28 cellular contexts compared by ENCODE assay signal in the genomic region with DNA sequence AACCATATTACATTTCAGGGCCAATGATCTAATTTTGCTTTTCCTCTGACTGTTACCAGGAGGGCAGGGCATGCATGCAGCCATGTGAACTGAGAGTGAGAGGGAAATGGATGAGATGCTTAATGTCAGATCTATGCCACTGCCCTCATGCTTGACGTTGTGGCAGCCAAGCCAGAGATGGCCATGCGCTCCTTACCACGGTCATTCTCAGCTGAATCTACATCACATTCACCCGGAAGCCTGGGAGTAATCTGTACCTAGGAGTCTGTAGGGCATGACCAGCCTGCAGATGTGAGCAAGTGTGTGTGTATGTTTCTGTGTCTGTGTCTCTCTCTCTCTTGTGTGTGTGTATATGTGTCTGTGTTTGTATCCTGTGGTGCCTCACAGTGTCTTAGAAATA.
"Had no signal": no experiment of that assay in that cellular context is flagged by ENCODE, and none has a peak within 500 bp of the region (broad histone marks: within the 10 kb centered on the region; RNA-seq: fewer than 3 reads in every experiment).

No MANE protein-coding gene starts in this region.

- H3K27ac ChIP-seq: ascending aorta, cardiac muscle cell, coronary artery, gastroesophageal sphincter, neural progenitor cell, transverse colon had no signal

- H3K4me1 Mint-ChIP-seq: activated naive CD4-positive, alpha-beta T cell treated with anti-CD3 and anti-CD28 coated beads, Interleukin-2, amount 10 ng/mL, durations not matched to agents 7 days and 5 days had no signal

- H3K4me3 Mint-ChIP-seq: activated CD4-positive, alpha-beta T cell treated with anti-CD3 and anti-CD28 coated beads, Interleukin-2, amount 10 ng/mL, durations not matched to agents 7 days and 5 days; activated CD8-positive, alpha-beta memory T cell treated with anti-CD3 and anti-CD28 coated beads, Interleukin-2, amount 10 ng/mL, durations not matched to agents 7 days and 5 days; activated CD8-positive, alpha-beta T cell treated with anti-CD3 and anti-CD28 coated beads, Interleukin-2, amount 10 ng/mL, durations not matched to agents 7 days and 5 days; activated naive CD4-positive, alpha-beta T cell treated with anti-CD3 and anti-CD28 coated beads, Interleukin-2, amount 10 ng/mL, durations not matched to agents 7 days and 5 days; activated naive CD8-positive, alpha-beta T cell treated with anti-CD3 and anti-CD28 coated beads, Interleukin-2, amount 10 ng/mL, durations not matched to agents 7 days and 5 days; brain; naive thymus-derived CD4-positive, alpha-beta T cell; neural progenitor cell had no signal

- H3K9me3 ChIP-seq: ascending aorta, gastroesophageal sphincter, transverse colon had no signal

- DNase-seq: activated CD4-positive, alpha-beta T cell treated with anti-CD3 and anti-CD28 coated beads for 1 hour; activated CD4-positive, alpha-beta T cell treated with anti-CD3 and anti-CD28 coated beads, Interleukin-2, amount 10 ng/mL, durations not matched to agents 7 days and 5 days; activated CD8-positive, alpha-beta memory T cell treated with anti-CD3 and anti-CD28 coated beads, Interleukin-2, amount 10 ng/mL, durations not matched to agents 7 days and 5 days; activated CD8-positive, alpha-beta T cell treated with anti-CD3 and anti-CD28 coated beads, Interleukin-2, amount 10 ng/mL, durations not matched to agents 7 days and 5 days; activated naive CD4-positive, alpha-beta T cell treated with anti-CD3 and anti-CD28 coated beads, Interleukin-2, amount 10 ng/mL, durations not matched to agents 7 days and 5 days; activated naive CD8-positive, alpha-beta T cell treated with anti-CD3 and anti-CD28 coated beads, Interleukin-2, amount 10 ng/mL, durations not matched to agents 7 days and 5 days; activated T-cell treated with anti-CD3 and anti-CD28 coated beads, Interleukin-2, amount 50 U/mL, for 48 hours; dorsolateral prefrontal cortex; effector memory CD4-positive, alpha-beta T cell; erythroblast; head of caudate nucleus; hippocampal formation; left cardiac atrium; left ventricle myocardium superior; midbrain; naive thymus-derived CD4-positive, alpha-beta T cell; posterior cingulate gyrus; right cardiac atrium; stimulated activated CD4-positive, alpha-beta T cell treated with anti-CD3 and anti-CD28 coated beads, Interleukin-15, amount 100 ng/mL, for 24 hours; stimulated activated naive CD4-positive, alpha-beta T cell treated with Interleukin-2 at 50 U/mL for 16 hours; T-helper 2 cell; transverse colon had no signal

- H3K4me2 ChIP-seq: neural progenitor cell had no signal

- H3K27me3 ChIP-seq: ascending aorta, cardiac muscle cell, dorsolateral prefrontal cortex, gastroesophageal sphincter, neural progenitor cell, transverse colon had no signal

- H3K9me3 Mint-ChIP-seq: activated CD4-positive, alpha-beta T cell treated with anti-CD3 and anti-CD28 coated beads, Interleukin-2, amount 10 ng/mL, durations not matched to agents 7 days and 5 days; activated naive CD4-positive, alpha-beta T cell treated with anti-CD3 and anti-CD28 coated beads, Interleukin-2, amount 10 ng/mL, durations not matched to agents 7 days and 5 days; activated naive CD8-positive, alpha-beta T cell treated with anti-CD3 and anti-CD28 coated beads, Interleukin-2, amount 10 ng/mL, durations not matched to agents 7 days and 5 days; neural progenitor cell had no signal

- H3K36me3 ChIP-seq: ascending aorta, cardiac muscle cell, gastroesophageal sphincter, neural progenitor cell, transverse colon had no signal

- H3K9ac ChIP-seq: neural progenitor cell had no signal

- H3K4me1 ChIP-seq: neural progenitor cell had no signal

- H3K4me3 ChIP-seq: ascending aorta, cardiac muscle cell, coronary artery, dorsolateral prefrontal cortex, gastroesophageal sphincter, neural progenitor cell, transverse colon had no signal

- H3K36me3 Mint-ChIP-seq: neural progenitor cell had no signal

- H3K27me3 Mint-ChIP-seq: activated CD4-positive, alpha-beta T cell treated with anti-CD3 and anti-CD28 coated beads, Interleukin-2, amount 10 ng/mL, durations not matched to agents 7 days and 5 days; activated CD8-positive, alpha-beta memory T cell treated with anti-CD3 and anti-CD28 coated beads, Interleukin-2, amount 10 ng/mL, durations not matched to agents 7 days and 5 days; activated naive CD4-positive, alpha-beta T cell treated with anti-CD3 and anti-CD28 coated beads, Interleukin-2, amount 10 ng/mL, durations not matched to agents 7 days and 5 days; activated naive CD8-positive, alpha-beta T cell treated with anti-CD3 and anti-CD28 coated beads, Interleukin-2, amount 10 ng/mL, durations not matched to agents 7 days and 5 days; brain; naive thymus-derived CD4-positive, alpha-beta T cell had no signal

- H3K27ac Mint-ChIP-seq: activated CD4-positive, alpha-beta T cell treated with anti-CD3 and anti-CD28 coated beads, Interleukin-2, amount 10 ng/mL, durations not matched to agents 7 days and 5 days; activated CD8-positive, alpha-beta memory T cell treated with anti-CD3 and anti-CD28 coated beads, Interleukin-2, amount 10 ng/mL, durations not matched to agents 7 days and 5 days; activated CD8-positive, alpha-beta T cell treated with anti-CD3 and anti-CD28 coated beads, Interleukin-2, amount 10 ng/mL, durations not matched to agents 7 days and 5 days; activated naive CD4-positive, alpha-beta T cell treated with anti-CD3 and anti-CD28 coated beads, Interleukin-2, amount 10 ng/mL, durations not matched to agents 7 days and 5 days; activated naive CD8-positive, alpha-beta T cell treated with anti-CD3 and anti-CD28 coated beads, Interleukin-2, amount 10 ng/mL, durations not matched to agents 7 days and 5 days; neural progenitor cell had no signal

- ATAC-seq: activated CD8-positive, alpha-beta memory T cell treated with anti-CD3 and anti-CD28 coated beads, Interleukin-2, amount 10 ng/mL, durations not matched to agents 7 days and 5 days; activated CD8-positive, alpha-beta T cell treated with anti-CD3 and anti-CD28 coated beads, Interleukin-2, amount 10 ng/mL, durations not matched to agents 7 days and 5 days; gastroesophageal sphincter; left cardiac atrium; left ventricle myocardium superior; naive thymus-derived CD4-positive, alpha-beta T cell; right cardiac atrium had no signal
